ENCODE assay signal across 12 cellular contexts in the genomic region with DNA sequence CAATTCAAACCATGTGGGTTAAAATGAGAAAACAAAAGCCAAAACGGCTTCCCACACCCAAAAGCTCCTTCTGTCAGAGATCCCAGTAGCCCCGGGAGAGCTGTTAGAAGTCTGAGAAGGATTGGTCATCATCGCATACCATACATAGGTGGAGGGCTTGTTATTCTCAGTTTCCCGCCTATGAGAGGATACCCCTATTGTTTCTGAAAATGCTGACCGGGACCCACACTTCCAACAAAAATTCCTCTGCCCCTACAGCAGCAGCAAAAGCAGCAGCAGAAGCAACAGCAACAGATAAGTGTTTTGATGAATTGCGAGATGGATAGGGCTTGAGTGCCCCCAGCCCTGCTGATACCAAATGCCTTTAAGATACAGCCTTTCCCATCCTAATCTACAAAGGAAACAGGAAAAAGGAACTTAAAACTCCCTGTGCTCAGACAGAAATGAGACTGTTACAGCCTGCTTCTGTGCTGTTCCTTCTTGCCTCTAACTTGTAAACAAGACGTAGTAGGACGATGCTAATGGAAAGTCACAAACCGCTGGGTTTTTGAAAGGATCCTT. TPM values are rescaled to one million over a fixed set of nuclear protein-coding genes. Genes with fewer than 3 reads are reported as not detected.
DNase-seq lines count a peak whose midpoint lies in the region; ATAC-seq and TF ChIP-seq lines count a peak whose summit lies in the region.
"Had no signal": no experiment of that assay in that cellular context is flagged by ENCODE, and none has a peak within 500 bp of the region (broad histone marks: within the 10 kb centered on the region; RNA-seq: fewer than 3 reads in every experiment).

TSS of gene TEK (plus strand) at position 245 of the 561 bp plus-strand sequence. CDS start 366 bp downstream, outside the sequence.

- peak within 1 kb of the TSS; percentile 32; the same call in 1 of the 2 replicates for H3K14ac ChIP-seq in H9 (ENCODE audit: insufficient read depth, low read length)

- no peak within 1 kb of the TSS for H2BK15ac ChIP-seq in H9 (ENCODE audit: low read depth, low read length)

- H2BK20ac ChIP-seq in H9 (ENCODE audit: low read depth, low read length, poor library complexity, severe bottlenecking) = no peak within 1 kb of the TSS

- TF ChIP-seq CTCF in H9 (conservative IDR thresholded peaks at IDR 0.05) (no peak), gastrocnemius medialis (IDR thresholded peaks at IDR 0.05 in 4 of 5, conservative IDR thresholded peaks at IDR 0.05 in 1 of 5) (no peak)

- H3K9me3 ChIP-seq in H9 (ENCODE audit: control insufficient read depth, low read depth, low read length) = no peaks in the 10 kb centered on the region
- no peaks in the 10 kb centered on the region for H3K9me3 ChIP-seq in iPS-18c (ENCODE audit: control insufficient read depth, insufficient read depth, low read length)
- no peaks in the 10 kb centered on the region for H3K9me3 ChIP-seq in gastrocnemius medialis

- peak within 1 kb of the TSS; percentile 72 for H3K9ac ChIP-seq in H9 (ENCODE audit: extremely low read depth, insufficient read length, low read length)

- H3K36me3 ChIP-seq in gastrocnemius medialis = no peaks in the 10 kb centered on the region

- peak within 1 kb of the TSS; percentile 51 to 61 for H3K4me3 Mint-ChIP-seq in H9

- in situ Hi-C loops in gastrocnemius medialis (cut with MboI; ENCODE audit: low sequenced_read_pairs in 4 of 4) = no loop called here

- H3K27ac ChIP-seq in H9 (ENCODE audit: insufficient read length, low read depth, low read length) (peak within 1 kb of the TSS; percentile 59), gastrocnemius medialis (peak within 1 kb of the TSS; percentile 48 to 74 (median 68))

- H3K4me3 ChIP-seq in iPS-18c (ENCODE audit: insufficient read depth, low read depth, low read length) (peak within 1 kb of the TSS; percentile 47), gastrocnemius medialis (peak within 1 kb of the TSS; percentile 40 to 50 (median 42))

- no peaks in the 10 kb centered on the region for H3K79me1 ChIP-seq in H9 (ENCODE audit: insufficient read depth, low read depth, low read length, poor library complexity, severe bottlenecking)

- H2BK12ac ChIP-seq in H9 (ENCODE audit: insufficient read length, low read depth, low read length) = peak within 1 kb of the TSS; percentile 93

- no peak within 1 kb of the TSS for H3K23ac ChIP-seq in H9 (ENCODE audit: insufficient read length, low read depth, low read length)

- no peaks in the 10 kb centered on the region for H3K27me3 ChIP-seq in H9 (ENCODE audit: insufficient read depth, low read length)
- no peaks in the 10 kb centered on the region for H3K27me3 ChIP-seq in gastrocnemius medialis

- H4K8ac ChIP-seq in H9 (replicated peaks; ENCODE audit: insufficient read length, low read depth, low read length) = no peak within 1 kb of the TSS

- peaks cover 4% of the 10 kb centered on the region; the same call in 1 of the 2 replicates for H3K4me1 ChIP-seq in H9 (ENCODE audit: insufficient read depth, low read length)
- H3K4me1 ChIP-seq in gastrocnemius medialis = no peaks in the 10 kb centered on the region

- H3T11ph ChIP-seq in H9 (ENCODE audit: low read length) = peak within 1 kb of the TSS; percentile 20

- peak within 1 kb of the TSS; percentile 77 to 87 (median 78); a peak in 4 of 7 replicates for H3K27ac Mint-ChIP-seq in H9

- no peaks in the 10 kb centered on the region for H3K9me3 Mint-ChIP-seq in H9

- no CpG with 5 or more reads among the region's 9 CpGs for WGBS in H9 (ENCODE audit: extremely low coverage, insufficient read length, low lambda C conversion rate)

- no peak within 1 kb of the TSS for H2AK5ac ChIP-seq in H9 (ENCODE audit: insufficient read length, low read length)

- peak within 1 kb of the TSS; percentile 81 for H3K4me2 ChIP-seq in H9 (ENCODE audit: insufficient read depth, insufficient read length, low read length)

- ATAC-seq in gastrocnemius medialis (peak in 1 of 2 donors; percentile 10), GM18519 (IDR thresholded peaks at IDR 0.05; ENCODE audit: low FRiP score, unreplicated experiment) (no peak)
- ATAC-seq in stimulated activated naive CD8-positive, alpha-beta T cell treated with anti-CD3 and anti-CD28 coated beads, Interleukin-15, Interleukin-2, amounts not matched to agents 100 U/mL and 50 U/mL, for 24 hours = no peak
- ATAC-seq: HCT116 had no signal

- intact Hi-C loops in gastrocnemius medialis (cut with DNase I; ENCODE audit: low total_unique reads) = no loop called here

- peak within 1 kb of the TSS; percentile 85 for H3K18ac ChIP-seq in H9 (ENCODE audit: insufficient read length, low read depth, low read length)

- no peak within 1 kb of the TSS; the same call in 1 of the 2 replicates for H3K4ac ChIP-seq in H9 (ENCODE audit: low read depth, low read length)

- peaks cover 14 to 25% of the 10 kb centered on the region in 2 experiments for H3K4me1 Mint-ChIP-seq in H9

- H3K79me2 ChIP-seq in H9 (ENCODE audit: insufficient read depth, low read length) = no peaks in the 10 kb centered on the region; the same call in 1 of the 2 replicates

- no peak within 1 kb of the TSS for H2BK120ac ChIP-seq in H9 (ENCODE audit: low read depth, low read length, poor library complexity, severe bottlenecking)

- H3K27me3 Mint-ChIP-seq in H9 (ENCODE audit: low read depth) = no peaks in the 10 kb centered on the region

- no peak within 1 kb of the TSS for H4K91ac ChIP-seq in H9 (ENCODE audit: insufficient read length, low read depth, low read length)

- H4K5ac ChIP-seq in H9 (ENCODE audit: insufficient read length, low read depth, low read length) = peak within 1 kb of the TSS; percentile 69

- peak; percentile 47 for DNase-seq in H9
- peak; percentile 58 for DNase-seq in dermis blood vessel endothelial cell
- DNase-seq in gastrocnemius medialis = no peak
- DNase-seq in HuH-7 (ENCODE audit: low spot score) = no peak
- DNase-seq in SKM-1 (lab: John Stamatoyannopoulos, UW; ENCODE audit: unreplicated experiment) = no peak
- no peak for DNase-seq in stimulated activated naive CD8-positive, alpha-beta T cell treated with anti-CD3 and anti-CD28 coated beads, Interleukin-15, Interleukin-2, amounts not matched to agents 100 U/mL and 50 U/mL, for 24 hours
- DNase-seq: activated naive CD4-positive, alpha-beta T cell treated with anti-CD3 and anti-CD28 coated beads, Interleukin-2, amount 50 U/mL, for 16 hours; NCI-H69; stimulated activated naive CD4-positive, alpha-beta T cell had no signal

- H3K36me3 Mint-ChIP-seq in H9 (ENCODE audit: insufficient read depth in 1 of 3, low read depth in 3 of 3) = no peaks in the 10 kb centered on the region

- peak within 1 kb of the TSS; percentile 5 for H3K56ac ChIP-seq in H9 (ENCODE audit: insufficient read length, low read depth, low read length)

- no peaks in the 10 kb centered on the region for H4K20me1 ChIP-seq in H9 (ENCODE audit: control insufficient read depth, insufficient read depth, insufficient read length)

- H2AFZ ChIP-seq in H9 (ENCODE audit: low read length) = peak within 1 kb of the TSS; percentile 57

- H3K23me2 ChIP-seq in H9 (ENCODE audit: insufficient read length, low read depth, low read length, poor library complexity, severe bottlenecking) = no peaks in the 10 kb centered on the region

- peak in 1 of 2 donors; percentile 20 for TF ChIP-seq POLR2A in gastrocnemius medialis (IDR thresholded peaks at IDR 0.05)

- H2BK5ac ChIP-seq in H9 (ENCODE audit: insufficient read length, low read length) = peak within 1 kb of the TSS; percentile 5

RNA-seq across cellular contexts. Expression of gene TEK, which starts in this region (rescaled TPM):
- total RNA-seq in H9 (2021) (1.6 and 1.8 TPM in 2 replicates), dermis blood vessel endothelial cell (119 and 159 TPM in 2 replicates), gastrocnemius medialis (1 to 10 TPM; 8.1 to 9.0 (median 8.4) TPM)

Comparison
In these comparisons a context has a peak if more than half of its experiments do, and no peak if none do; other contexts are left out.
1. RNA of gene TEK (total RNA-seq): 119 to 159 TPM in dermis blood vessel endothelial cell; 8.1 to 9.0 TPM in gastrocnemius medialis and 1.6 to 1.8 TPM in H9; every median in the first group is over 10 times any median in the second.
2. DNase-seq: peak in H9 (single experiment) and dermis blood vessel endothelial cell (single experiment); none in gastrocnemius medialis (0 of 2), HuH-7 (single experiment), SKM-1 (single experiment) and stimulated activated naive CD8-positive, alpha-beta T cell treated with anti-CD3 and anti-CD28 coated beads, Interleukin-15, Interleukin-2, amounts not matched to agents 100 U/mL and 50 U/mL, for 24 hours (single experiment).